29 cellular contexts compared by ENCODE assay signal in genomic region chr11:6828103-6828502, GRCh38. TPM values are rescaled to one million over a fixed set of nuclear protein-coding genes. Genes with fewer than 3 reads are reported as not detected.
"Had no signal": no experiment of that assay in that cellular context is flagged by ENCODE, and none has a peak within 500 bp of the region (broad histone marks: within the 10 kb centered on the region; RNA-seq: fewer than 3 reads in every experiment).

No MANE protein-coding gene starts in this region.

- H3K27ac ChIP-seq: coronary artery, esophagus squamous epithelium, heart right ventricle, lower lobe of right lung, prostate gland, right atrium auricular region, skin epidermis, spleen, thoracic aorta, tibial nerve, upper lobe of left lung had no signal

- H3K4me3 ChIP-seq: coronary artery, esophagus squamous epithelium, heart right ventricle, lower lobe of right lung, prostate gland, right atrium auricular region, skin epidermis, spleen, thoracic aorta, tibial nerve, upper lobe of left lung had no signal

- H3K36me3 ChIP-seq: esophagus squamous epithelium, heart right ventricle, lower lobe of right lung, prostate gland, right atrium auricular region, spleen, thoracic aorta, tibial nerve, upper lobe of left lung had no signal

- ATAC-seq: heart right ventricle; left ventricle myocardium superior; lower lobe of right lung; naive thymus-derived CD8-positive, alpha-beta T cell; stimulated activated naive B cell treated with anti-CD40 and anti-IgM and Interleukin-4, amounts not matched to agents 10 μg/mL and 1 μg/mL and 100 μg/mL, for 72 hours had no signal

- H3K9me3 ChIP-seq: esophagus squamous epithelium, heart right ventricle, lower lobe of right lung, prostate gland, right atrium auricular region, spleen, thoracic aorta, tibial nerve, upper lobe of left lung had no signal

- FAIRE-seq: endothelial cell of umbilical vein, keratinocyte, urothelium cell line had no signal

- H3K4me1 ChIP-seq: esophagus squamous epithelium, heart right ventricle, lower lobe of right lung, prostate gland, right atrium auricular region, tibial nerve, upper lobe of left lung had no signal

- DNase-seq: dermis blood vessel endothelial cell; effector memory CD4-positive, alpha-beta T cell; esophagus squamous epithelium; foreskin melanocyte; glutamatergic neuron; heart right ventricle; hippocampal formation; left ventricle myocardium superior; lower lobe of right lung; naive thymus-derived CD8-positive, alpha-beta T cell; nephron progenitor cell; nucleus accumbens; spleen; stimulated activated CD4-positive, alpha-beta T cell treated with anti-CD3 and anti-CD28 coated beads, Interleukin-2, amount 100 ng/mL, for 48 hours; stimulated activated naive B cell treated with anti-CD40 and anti-IgM and Interleukin-4, amounts not matched to agents 10 μg/mL and 1 μg/mL and 100 μg/mL, for 72 hours; upper lobe of left lung had no signal

- H3K27me3 ChIP-seq: esophagus squamous epithelium, right atrium auricular region, spleen, tibial nerve, upper lobe of left lung had no signal

RNA-seq across cellular contexts. Expression of gene OR10A5, which starts 17.4 kb away (rescaled TPM):
- total RNA-seq: dermis blood vessel endothelial cell; endothelial cell of umbilical vein; epithelial cell of proximal tubule; esophagus squamous epithelium; heart right ventricle; left ventricle myocardium superior; lower lobe of right lung; mesenteric fat pad; myocyte; naive thymus-derived CD8-positive, alpha-beta T cell; osteocyte; prostate gland; right atrium auricular region; spleen; thoracic aorta; tibial nerve; upper lobe of left lung had no signal
- polyA plus RNA-seq: endothelial cell of umbilical vein; heart right ventricle; keratinocyte; naive thymus-derived CD8-positive, alpha-beta T cell; spleen had no signal

RNA-seq across cellular contexts. Expression of gene OR6A2, which starts 28.6 kb away (rescaled TPM):
- total RNA-seq: epithelial cell of proximal tubule; heart right ventricle; left ventricle myocardium superior; myocyte; naive thymus-derived CD8-positive, alpha-beta T cell; osteocyte; right atrium auricular region had no signal
- polyA plus RNA-seq: heart right ventricle; naive thymus-derived CD8-positive, alpha-beta T cell; spleen had no signal

RNA-seq across cellular contexts. Expression of gene OR10A2, which starts 34.8 kb away (rescaled TPM):
- total RNA-seq: dermis blood vessel endothelial cell; endothelial cell of umbilical vein; epithelial cell of proximal tubule; esophagus squamous epithelium; heart right ventricle; left ventricle myocardium superior; lower lobe of right lung; mesenteric fat pad; myocyte; naive thymus-derived CD8-positive, alpha-beta T cell; osteocyte; prostate gland; right atrium auricular region; spleen; thoracic aorta; tibial nerve; upper lobe of left lung had no signal
- polyA plus RNA-seq: endothelial cell of umbilical vein; heart right ventricle; keratinocyte; naive thymus-derived CD8-positive, alpha-beta T cell; spleen had no signal

RNA-seq across cellular contexts. Expression of gene OR2AG1, which starts 45.3 kb away (rescaled TPM):
- total RNA-seq: dermis blood vessel endothelial cell; endothelial cell of umbilical vein; epithelial cell of proximal tubule; esophagus squamous epithelium; heart right ventricle; left ventricle myocardium superior; lower lobe of right lung; mesenteric fat pad; myocyte; naive thymus-derived CD8-positive, alpha-beta T cell; osteocyte; prostate gland; right atrium auricular region; thoracic aorta; tibial nerve; upper lobe of left lung had no signal
- polyA plus RNA-seq: endothelial cell of umbilical vein; heart right ventricle; keratinocyte; naive thymus-derived CD8-positive, alpha-beta T cell; spleen had no signal

RNA-seq across cellular contexts. Expression of gene OR10A4, which starts 48.3 kb away (rescaled TPM):
- total RNA-seq: dermis blood vessel endothelial cell; endothelial cell of umbilical vein; epithelial cell of proximal tubule; esophagus squamous epithelium; heart right ventricle; left ventricle myocardium superior; lower lobe of right lung; mesenteric fat pad; myocyte; naive thymus-derived CD8-positive, alpha-beta T cell; osteocyte; prostate gland; right atrium auricular region; spleen; thoracic aorta; tibial nerve; upper lobe of left lung had no signal
- polyA plus RNA-seq: endothelial cell of umbilical vein; heart right ventricle; keratinocyte; naive thymus-derived CD8-positive, alpha-beta T cell; spleen had no signal
